Comparison of ENCODE assay signal across 13 cellular contexts in the genomic region with DNA sequence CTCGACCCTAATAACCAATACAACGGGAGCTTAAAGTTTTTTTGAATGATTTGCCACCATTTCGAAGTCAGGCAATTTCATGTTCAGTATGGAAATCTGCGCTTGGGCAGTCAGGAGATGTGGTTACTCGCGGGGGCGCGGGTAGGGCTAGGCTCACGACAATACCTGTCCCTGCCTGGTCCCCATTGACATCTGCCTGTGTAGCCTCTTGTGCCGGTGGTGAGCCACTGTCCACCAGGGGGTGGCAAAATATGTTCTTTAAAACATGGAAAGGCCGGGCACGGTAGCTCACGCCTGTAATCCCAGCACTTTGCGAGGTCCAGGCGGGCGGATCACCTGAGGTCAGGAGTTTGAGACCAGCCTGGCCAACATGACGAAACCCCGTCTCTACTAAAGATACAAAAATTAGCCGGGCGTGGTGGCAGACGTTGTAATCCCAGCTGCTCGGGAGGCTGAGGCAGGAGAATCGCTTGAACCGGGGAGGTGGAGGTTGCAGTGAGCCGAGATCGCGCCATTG. TPM values are rescaled to one million over a fixed set of nuclear protein-coding genes. Genes with fewer than 3 reads are reported as not detected.
DNase-seq lines count a peak whose midpoint lies in the region; ATAC-seq and TF ChIP-seq lines count a peak whose summit lies in the region.
"Not testable (repeated sequence)": the region's sequence is repeated elsewhere in the genome, so short reads cannot be mapped to it uniquely, and the experiment has no call there.
"Had no signal": no experiment of that assay in that cellular context is flagged by ENCODE, and none has a peak within 500 bp of the region (broad histone marks: within the 10 kb centered on the region; RNA-seq: fewer than 3 reads in every experiment).

No MANE protein-coding gene starts in this region.

- H3K79me2 ChIP-seq in OCI-LY3 (ENCODE audit: low read length): peaks cover 19% of the 10 kb centered on the region

- not testable (repeated sequence) for H3K9ac ChIP-seq in OCI-LY3 (ENCODE audit: low read length)

- not testable (repeated sequence) for H3K27me3 ChIP-seq in OCI-LY3 (ENCODE audit: low read depth, low read length); upper lobe of right lung

- H3K27ac ChIP-seq in OCI-LY3 (ENCODE audit: low read length); upper lobe of right lung: not testable (repeated sequence)

- peaks cover 25% of the 10 kb centered on the region for H3K36me3 Mint-ChIP-seq in activated T-helper 17 cell treated with anti-CD3 and anti-CD28 coated beads, Interleukin-2, amount 50 U/mL, for 72 hours (ENCODE audit: low read depth)

- peaks cover 21% of the 10 kb centered on the region for H3K36me3 ChIP-seq in OCI-LY3 (replicated peaks; ENCODE audit: low read depth, low read length)
- H3K36me3 ChIP-seq in mucosa of descending colon (ENCODE audit: low read depth): not testable (repeated sequence)
- H3K36me3 ChIP-seq in upper lobe of right lung: peaks cover 21% of the 10 kb centered on the region

- H3K4me2 ChIP-seq in OCI-LY3 (ENCODE audit: low read length): not testable (repeated sequence)

- peak; percentile 20 for ATAC-seq in GM18861 (IDR thresholded peaks at IDR 0.05; ENCODE audit: unreplicated experiment)
- peak; percentile 48 for ATAC-seq in GM21528 (IDR thresholded peaks at IDR 0.05; ENCODE audit: low FRiP score, unreplicated experiment)
- peak; percentile 30 for ATAC-seq in HG03045 (IDR thresholded peaks at IDR 0.05; ENCODE audit: unreplicated experiment)
- peak; percentile 36 for ATAC-seq in activated T-helper 17 cell treated with anti-CD3 and anti-CD28 coated beads, Interleukin-2, amount 50 U/mL, for 72 hours (replicated peaks)
- ATAC-seq in Right ventricle myocardium inferior: peak; percentile 26
- ATAC-seq in mucosa of descending colon: peak; percentile 60
- ATAC-seq in upper lobe of right lung: peak; percentile 54

- H3K27me3 Mint-ChIP-seq in activated T-helper 17 cell treated with anti-CD3 and anti-CD28 coated beads, Interleukin-2, amount 50 U/mL, for 72 hours: not testable (repeated sequence)

- H3K9me3 ChIP-seq in OCI-LY3 (ENCODE audit: insufficient read depth, low read length); mucosa of descending colon; upper lobe of right lung: not testable (repeated sequence)

- TF ChIP-seq CTCF in OCI-LY3 (IDR thresholded peaks at IDR 0.05; ENCODE audit: low read depth, low read length); mucosa of descending colon (IDR thresholded peaks at IDR 0.05); upper lobe of right lung (IDR thresholded peaks at IDR 0.05): not testable (repeated sequence)

- H4K20me1 ChIP-seq in OCI-LY3 (ENCODE audit: insufficient read depth, low read length): not testable (repeated sequence)

- intact Hi-C loops in Right ventricle myocardium inferior (cut with DNase I): loop anchor here (5.0 kb wide), 1 partner anchor 48 kb away; no protein-coding TSS in a partner anchor
- intact Hi-C loops in mucosa of descending colon (cut with DNase I, micrococcal nuclease): loop anchor here in 1 of 2 donors (5.0 kb wide), 1 partner anchor 48 kb away; no protein-coding TSS in a partner anchor
- intact Hi-C loops in upper lobe of right lung (cut with DNase I): not testable (repeated sequence)

- H3K4me1 ChIP-seq in OCI-LY3 (ENCODE audit: low read length); mucosa of descending colon (ENCODE audit: low read depth); upper lobe of right lung: not testable (repeated sequence)

- H3K4me1 Mint-ChIP-seq in activated T-helper 17 cell treated with anti-CD3 and anti-CD28 coated beads, Interleukin-2, amount 50 U/mL, for 72 hours: peaks cover 13% of the 10 kb centered on the region

- DNase-seq in Right ventricle myocardium inferior (ENCODE audit: missing footprints): not testable (repeated sequence)
- DNase-seq in mucosa of descending colon (peak in 1 of 3 donors; percentile 39), upper lobe of right lung (peak; percentile 72)

- H2AFZ ChIP-seq in OCI-LY3 (ENCODE audit: low read depth, low read length): not testable (repeated sequence)

- not testable (repeated sequence) for H3K9me3 Mint-ChIP-seq in activated T-helper 17 cell treated with anti-CD3 and anti-CD28 coated beads, Interleukin-2, amount 50 U/mL, for 72 hours

- H3K27ac Mint-ChIP-seq in activated T-helper 17 cell treated with anti-CD3 and anti-CD28 coated beads, Interleukin-2, amount 50 U/mL, for 72 hours: not testable (repeated sequence)

- not testable (repeated sequence) for H3K4me3 Mint-ChIP-seq in activated T-helper 17 cell treated with anti-CD3 and anti-CD28 coated beads, Interleukin-2, amount 50 U/mL, for 72 hours

- peak overlapping the region; percentile 31; the same call in 1 of the 2 replicates for H3K4me3 ChIP-seq in OCI-LY3 (ENCODE audit: low read length)
- not testable (repeated sequence) for H3K4me3 ChIP-seq in mucosa of descending colon, upper lobe of right lung

RNA-seq across cellular contexts. Expression of gene DDT, which starts 0.7 kb away (rescaled TPM):
- 100 to 1,000 TPM; 117 to 122 TPM for total RNA-seq in activated T-helper 17 cell treated with anti-CD3 and anti-CD28 coated beads, Interleukin-2, amount 50 U/mL, for 72 hours
- 139 TPM for total RNA-seq in Right ventricle myocardium inferior
- 100 to 1,000 TPM; 151 to 232 (median 190) TPM for total RNA-seq in mucosa of descending colon
- 88.7 TPM for total RNA-seq in upper lobe of right lung

RNA-seq across cellular contexts. Expression of gene GSTT2, which starts 5.0 kb away (rescaled TPM):
- total RNA-seq in activated T-helper 17 cell treated with anti-CD3 and anti-CD28 coated beads, Interleukin-2, amount 50 U/mL, for 72 hours: under 1 TPM in 1 of 2 donors, not detected in 1; 0.29 TPM
- total RNA-seq in Right ventricle myocardium inferior (not detected), mucosa of descending colon (not detected), upper lobe of right lung (1.1 TPM)
- total RNA-seq: activated CD4-positive, alpha-beta T cell treated with anti-CD3 and anti-CD28 coated beads, Interleukin-2, amount 10 ng/mL, durations not matched to agents 7 days and 5 days; cerebellum had no signal

RNA-seq across cellular contexts. Expression of gene DDTL, which starts 8.2 kb away (rescaled TPM):
- total RNA-seq in activated T-helper 17 cell treated with anti-CD3 and anti-CD28 coated beads, Interleukin-2, amount 50 U/mL, for 72 hours: 1 to 10 TPM; 2.8 to 4.9 TPM
- total RNA-seq in Right ventricle myocardium inferior (1.5 TPM), mucosa of descending colon (1 to 10 TPM in 2 of 3 donors, not detected in 1; 3.8 to 4.0 TPM), upper lobe of right lung (2.5 TPM)

RNA-seq across cellular contexts. Expression of gene GSTT2B, which starts 13.9 kb away (rescaled TPM):
- under 1 TPM; 0.37 to 0.41 TPM for total RNA-seq in activated T-helper 17 cell treated with anti-CD3 and anti-CD28 coated beads, Interleukin-2, amount 50 U/mL, for 72 hours
- total RNA-seq in Right ventricle myocardium inferior (4.6 TPM), mucosa of descending colon (1 to 10 TPM; 1.1 to 4.5 (median 2.0) TPM), upper lobe of right lung (9.8 TPM)
- total RNA-seq: activated CD4-positive, alpha-beta T cell treated with anti-CD3 and anti-CD28 coated beads, Interleukin-2, amount 10 ng/mL, durations not matched to agents 7 days and 5 days had no signal

RNA-seq across cellular contexts. Expression of gene GSTT4, which starts 30.4 kb away (rescaled TPM):
- not detected for total RNA-seq in activated T-helper 17 cell treated with anti-CD3 and anti-CD28 coated beads, Interleukin-2, amount 50 U/mL, for 72 hours
- not detected for total RNA-seq in Right ventricle myocardium inferior
- not detected for total RNA-seq in mucosa of descending colon
- not detected for total RNA-seq in upper lobe of right lung
- total RNA-seq: activated CD4-positive, alpha-beta T cell treated with anti-CD3 and anti-CD28 coated beads, Interleukin-2, amount 10 ng/mL, durations not matched to agents 7 days and 5 days; aorta; cerebellum; fibroblast of lung; RPMI7951 had no signal
